ENCODE assay signal across 13 cellular contexts in genomic region chr5:127068771-127069330, GRCh38. TPM values are rescaled to one million over a fixed set of nuclear protein-coding genes. Genes with fewer than 3 reads are reported as not detected.
DNase-seq lines count a peak whose midpoint lies in the region; ATAC-seq, FAIRE-seq and TF ChIP-seq lines count a peak whose summit lies in the region.
"Had no signal": no experiment of that assay in that cellular context is flagged by ENCODE, and none has a peak within 500 bp of the region (broad histone marks: within the 10 kb centered on the region; RNA-seq: fewer than 3 reads in every experiment).

No MANE protein-coding gene starts in this region.

- DNase-seq in DMS 273 (lab: John Stamatoyannopoulos, UW; ENCODE audit: unreplicated experiment), result peak; percentile 59
- no peak for DNase-seq in DMS 273 treated with DMSO at 0.1 percent for 48 hours (lab: John Stamatoyannopoulos, UW)
- DNase-seq in NCI-H69 (lab: John Stamatoyannopoulos, UW), result peak; percentile 85
- DNase-seq in endothelial cell of umbilical vein (ENCODE audit: low read depth, low spot score), result peak; percentile 67
- peak; percentile 86 for DNase-seq in osteoblast (ENCODE audit: insufficient read length, low spot score, missing footprints)
- no peak for DNase-seq in T-helper 1 cell
- no peak for DNase-seq in NCI-H510A treated with DMSO at 0.1 percent for 48 hours (lab: John Stamatoyannopoulos, UW)
- DNase-seq: amniotic stem cell; NCI-H1417 treated with DMSO at 0.1 percent for 48 hours; stimulated activated CD4-positive, alpha-beta T cell treated with anti-CD3 and anti-CD28 coated beads, Interleukin-15, amount 100 ng/mL, for 24 hours had no signal

- BruUV-seq in endothelial cell of umbilical vein (replicated peaks; lab: Mats Ljungman, UMichigan), result no TSS peak

- H4K20me1 ChIP-seq in endothelial cell of umbilical vein (replicated peaks; ENCODE audit: control insufficient read depth, extremely low read depth, insufficient read depth, low read length), result no peaks in the 10 kb centered on the region
- H4K20me1 ChIP-seq in osteoblast (ENCODE audit: insufficient read depth, low read length), result no peaks in the 10 kb centered on the region

- ATAC-seq in HG03196 (IDR thresholded peaks at IDR 0.05; ENCODE audit: unreplicated experiment), result no peak
- ATAC-seq: activated CD4-positive, CD25-positive, alpha-beta regulatory T cell treated with anti-CD3 and anti-CD28 coated beads, Interleukin-2, amount 50 U/mL, for 24 hours had no signal

- no peak overlapping the region for H3K9ac ChIP-seq in endothelial cell of umbilical vein (replicated peaks; ENCODE audit: extremely low read depth, insufficient read depth, low read length)

- no peaks in the 10 kb centered on the region for H3K9me1 ChIP-seq in endothelial cell of umbilical vein (replicated peaks; ENCODE audit: control insufficient read depth, extremely low read depth, insufficient read depth, low read length)

- no peaks in the 10 kb centered on the region for H3K9me3 ChIP-seq in endothelial cell of umbilical vein (replicated peaks; ENCODE audit: control insufficient read depth, insufficient read depth, low read length)
- no peaks in the 10 kb centered on the region for H3K9me3 ChIP-seq in osteoblast (ENCODE audit: low read depth, low read length)

- H3K4me3 ChIP-seq in endothelial cell of umbilical vein (replicated peaks in 1 of 3; ENCODE audit: insufficient read depth in 1 of 3, low read depth in 1 of 3, low read length in 3 of 3), result no peak overlapping the region
- no peak overlapping the region for H3K4me3 ChIP-seq in osteoblast (ENCODE audit: insufficient read depth, low read length)

- peaks cover 40% of the 10 kb centered on the region for H3K4me1 ChIP-seq in endothelial cell of umbilical vein (ENCODE audit: control insufficient read depth, extremely low read depth, insufficient read depth, low read length)
- no peaks in the 10 kb centered on the region for H3K4me1 ChIP-seq in osteoblast (ENCODE audit: insufficient read depth, low read length)

- TF ChIP-seq POLR2A in endothelial cell of umbilical vein (IDR thresholded peaks at IDR 0.05; ENCODE audit: low read depth, low read length), result no peak

- CTCF ChIA-PET in endothelial cell of umbilical vein (lab: Charles Lee), result no interaction called here

- no peak overlapping the region for H2AFZ ChIP-seq in endothelial cell of umbilical vein (ENCODE audit: low read depth, low read length)
- no peak overlapping the region for H2AFZ ChIP-seq in osteoblast (ENCODE audit: low read length)

- H3K4me2 ChIP-seq in endothelial cell of umbilical vein (ENCODE audit: insufficient read depth, low read length), result no peak overlapping the region
- H3K4me2 ChIP-seq in osteoblast (ENCODE audit: insufficient read depth, low read length), result no peak overlapping the region

- H3K36me3 ChIP-seq in endothelial cell of umbilical vein (ENCODE audit: control insufficient read depth in 2 of 2, extremely low read depth in 1 of 2, insufficient read depth in 2 of 2, low read length in 2 of 2), result no peaks in the 10 kb centered on the region
- H3K36me3 ChIP-seq in osteoblast (ENCODE audit: insufficient read depth, low read length), result no peaks in the 10 kb centered on the region

- no peak for TF ChIP-seq CTCF in endothelial cell of umbilical vein (IDR thresholded peaks at IDR 0.05; ENCODE audit: extremely low read depth in 1 of 2, insufficient read depth in 1 of 2, low read depth in 1 of 2, low read length in 2 of 2)
- TF ChIP-seq CTCF in osteoblast (IDR thresholded peaks at IDR 0.05; ENCODE audit: extremely low read depth, low read depth, low read length), result no peak

- intact Hi-C loops in endothelial cell of umbilical vein (cut with micrococcal nuclease), result no loop called here

- dilution Hi-C loops in endothelial cell of umbilical vein (cut with MboI; ENCODE audit: extremely low pct_ligation_motif_present, low sequenced_read_pairs), result no loop called here

- POLR2A ChIA-PET in endothelial cell of umbilical vein (lab: Charles Lee), result no interaction called here

- H3K27me3 ChIP-seq in endothelial cell of umbilical vein (ENCODE audit: control insufficient read depth in 2 of 2, insufficient read depth in 2 of 2, low read length in 2 of 2) (no peaks in the 10 kb centered on the region), osteoblast (ENCODE audit: insufficient read depth, low read length) (no peaks in the 10 kb centered on the region)

- no peak overlapping the region for H3K27ac ChIP-seq in endothelial cell of umbilical vein (ENCODE audit: insufficient read depth, low read depth, low read length)
- H3K27ac ChIP-seq in osteoblast (ENCODE audit: low read depth, low read length), result no peak overlapping the region
- H3K27ac ChIP-seq: 22Rv1 had no signal

- FAIRE-seq in endothelial cell of umbilical vein (lab: Jason Lieb, UNC), result peak; percentile 24

- H3K79me2 ChIP-seq in endothelial cell of umbilical vein (ENCODE audit: control insufficient read depth, insufficient read depth, low read length) (no peaks in the 10 kb centered on the region), osteoblast (ENCODE audit: insufficient read depth, low read length) (no peaks in the 10 kb centered on the region)

TF ChIP-seq in endothelial cell of umbilical vein, 7 proteins besides CTCF, POLR2A, EP300 and RAD21:
- no peak for TF ChIP-seq EZH2 (IDR thresholded peaks at IDR 0.05; ENCODE audit: borderline replicate concordance, low read depth, low read length, severe bottlenecking)

RNA-seq across cellular contexts. Expression of gene C5orf63, which starts 4.5 kb away (rescaled TPM):
- total RNA-seq in endothelial cell of umbilical vein (4.0 and 5.3 TPM in 2 replicates), osteoblast (2.2 and 3.5 TPM in 2 replicates)
- polyA plus RNA-seq in endothelial cell of umbilical vein, result 1.3 and 1.4 TPM in 2 replicates
- polyA plus RNA-seq in endothelial cell of umbilical vein (2011; cell fraction: cytosol; rRNA removed), result 2.6 and 2.7 TPM in 2 replicates
- 5.6 and 7.2 TPM in 2 replicates for polyA plus RNA-seq in endothelial cell of umbilical vein (2011; cell fraction: nucleus; rRNA removed)
- polyA plus RNA-seq in endothelial cell of umbilical vein (2012), result 1.1 and 2.6 TPM in 2 replicates
- 2.5 and 3.2 TPM in 2 replicates for polyA minus RNA-seq in endothelial cell of umbilical vein
- not detected for polyA minus RNA-seq in endothelial cell of umbilical vein (2011; cell fraction: cytosol; rRNA and poly(A)+ RNA removed)
- polyA minus RNA-seq in endothelial cell of umbilical vein (2011; cell fraction: nucleus; rRNA and poly(A)+ RNA removed), result 3.4 and 8.2 TPM in 2 replicates

RNA-seq across cellular contexts. Expression of gene MARCHF3, which starts 38.5 kb away (rescaled TPM):
- total RNA-seq in endothelial cell of umbilical vein (31.7 and 31.9 TPM in 2 replicates), osteoblast (2.2 and 3.5 TPM in 2 replicates)
- 30.2 and 35.0 TPM in 2 replicates for polyA plus RNA-seq in endothelial cell of umbilical vein
- polyA plus RNA-seq in endothelial cell of umbilical vein (2011; cell fraction: cytosol; rRNA removed), result 20.0 and 24.6 TPM in 2 replicates
- 18.5 and 27.8 TPM in 2 replicates for polyA plus RNA-seq in endothelial cell of umbilical vein (2011; cell fraction: nucleus; rRNA removed)
- 30.3 and 43.9 TPM in 2 replicates for polyA plus RNA-seq in endothelial cell of umbilical vein (2012)
- polyA minus RNA-seq in endothelial cell of umbilical vein, result 49.3 and 58.2 TPM in 2 replicates
- polyA minus RNA-seq in endothelial cell of umbilical vein (2011; cell fraction: cytosol; rRNA and poly(A)+ RNA removed), result 2.7 TPM
- polyA minus RNA-seq in endothelial cell of umbilical vein (2011; cell fraction: nucleus; rRNA and poly(A)+ RNA removed), result 49.4 and 51.2 TPM in 2 replicates

Comparison
In these comparisons a context has a peak if more than half of its experiments do, and no peak if none do; other contexts are left out.
1. DNase-seq: peak in DMS 273 (single experiment), NCI-H69 (single experiment), endothelial cell of umbilical vein (single experiment) and osteoblast (single experiment); none in DMS 273 treated with DMSO at 0.1 percent for 48 hours (single experiment), T-helper 1 cell (0 of 5) and NCI-H510A treated with DMSO at 0.1 percent for 48 hours (single experiment).